7 cellular contexts compared by ENCODE assay signal in genomic region chr9:137578518-137579258, GRCh38. TPM values are rescaled to one million over a fixed set of nuclear protein-coding genes. Genes with fewer than 3 reads are reported as not detected.
DNase-seq lines count a peak whose midpoint lies in the region; ATAC-seq, FAIRE-seq and TF ChIP-seq lines count a peak whose summit lies in the region.

Gene DPH7 (minus strand): TSS chr9:137578925. CDS start chr9:137578777, 148 bp downstream.

- H3K79me2 ChIP-seq in astrocyte (ENCODE audit: insufficient read depth, low read length) (peaks cover 41% of the 10 kb centered on the region), hepatocyte (peaks cover 32% of the 10 kb centered on the region)

- peak within 1 kb of the TSS; percentile 87 for H3K4me3 ChIP-seq in astrocyte (ENCODE audit: insufficient read depth, low read depth, low read length)
- peak within 1 kb of the TSS; percentile 91 for H3K4me3 ChIP-seq in hepatocyte

- H3K4me2 ChIP-seq in astrocyte (ENCODE audit: low read length): peak within 1 kb of the TSS; percentile 90
- peak within 1 kb of the TSS; percentile 81 for H3K4me2 ChIP-seq in hepatocyte

- H2AFZ ChIP-seq in astrocyte (ENCODE audit: low read depth, low read length) (peak within 1 kb of the TSS; percentile 83), hepatocyte (peak within 1 kb of the TSS; percentile 87)

- WGBS in hepatocyte (ENCODE audit: low lambda C conversion rate, missing lambda C conversion rate): 7% methylated on average over 53 of the region's 82 CpGs

- H3K9me2 ChIP-seq in hepatocyte (replicated peaks; ENCODE audit: insufficient read depth): no peaks in the 10 kb centered on the region

- H3K9me3 ChIP-seq in astrocyte (ENCODE audit: insufficient read depth, low read depth, low read length): no peaks in the 10 kb centered on the region
- H3K9me3 ChIP-seq in hepatocyte (ENCODE audit: low read depth): no peaks in the 10 kb centered on the region

- ATAC-seq in GM18499 (IDR thresholded peaks at IDR 0.05; ENCODE audit: insufficient read depth, unreplicated experiment) (peak; percentile 36), HG02938 (IDR thresholded peaks at IDR 0.05; ENCODE audit: unreplicated experiment) (peak; percentile 74)

- H3K4me3 Mint-ChIP-seq in T-helper 2 cell treated with Interferon-gamma antibody and Interleukin-4, amounts not matched to agents 5 μg/mL and 100 μg/mL, for 36 hours: peak within 1 kb of the TSS; percentile 85
- peak within 1 kb of the TSS; percentile 91 for H3K4me3 Mint-ChIP-seq in astrocyte (ENCODE audit: unreplicated experiment)

- no peaks in the 10 kb centered on the region for H3K27me3 ChIP-seq in astrocyte (ENCODE audit: insufficient read depth, low read length)
- H3K27me3 ChIP-seq in hepatocyte: no peaks in the 10 kb centered on the region

- DNase-seq in NCI-H187 (lab: John Stamatoyannopoulos, UW): peak; percentile 51 to 82
- peak; percentile 94 for DNase-seq in T-helper 2 cell treated with Interferon-gamma antibody and Interleukin-4, amounts not matched to agents 5 μg/mL and 100 μg/mL, for 36 hours (ENCODE audit: low spot score)
- peak; percentile 74 for DNase-seq in astrocyte (ENCODE audit: low read depth)
- DNase-seq in hepatocyte (ENCODE audit: low spot score): peak; percentile 97
- peak; percentile 96 for DNase-seq in retina

- H3K9ac ChIP-seq in astrocyte (ENCODE audit: low read length): peak within 1 kb of the TSS; percentile 92

- H3K27ac ChIP-seq in astrocyte (ENCODE audit: low read depth, low read length) (peak within 1 kb of the TSS; percentile 56), hepatocyte (peak within 1 kb of the TSS; percentile 84)

- TF ChIP-seq CTCF in astrocyte (IDR thresholded peaks at IDR 0.05; ENCODE audit: insufficient read depth, low read depth, low read length): peak; percentile 69
- peak; percentile 98 for TF ChIP-seq CTCF in hepatocyte (IDR thresholded peaks at IDR 0.05; ENCODE audit: poor library complexity)

- H3K4me1 Mint-ChIP-seq in T-helper 2 cell treated with Interferon-gamma antibody and Interleukin-4, amounts not matched to agents 5 μg/mL and 100 μg/mL, for 36 hours (ENCODE audit: low read depth): peaks cover 21% of the 10 kb centered on the region
- H3K4me1 Mint-ChIP-seq in astrocyte (ENCODE audit: low read depth, unreplicated experiment): peaks cover 6% of the 10 kb centered on the region

- H3K36me3 ChIP-seq in astrocyte (ENCODE audit: insufficient read depth, low read length) (peaks cover 18% of the 10 kb centered on the region), hepatocyte (replicated peaks; ENCODE audit: insufficient read depth, low read depth) (no peaks in the 10 kb centered on the region)

- H3K9me3 Mint-ChIP-seq in T-helper 2 cell treated with Interferon-gamma antibody and Interleukin-4, amounts not matched to agents 5 μg/mL and 100 μg/mL, for 36 hours: no peaks in the 10 kb centered on the region
- H3K9me3 Mint-ChIP-seq in astrocyte (ENCODE audit: unreplicated experiment): no peaks in the 10 kb centered on the region

- no peak for FAIRE-seq in astrocyte (lab: Jason Lieb, UNC)

- peaks cover 48% of the 10 kb centered on the region for H4K20me1 ChIP-seq in astrocyte (ENCODE audit: insufficient read depth, low read length)
- no peaks in the 10 kb centered on the region for H4K20me1 ChIP-seq in hepatocyte (ENCODE audit: insufficient read depth, poor library complexity, severe bottlenecking)

- peak within 1 kb of the TSS; percentile 59 for H3K27ac Mint-ChIP-seq in T-helper 2 cell treated with Interferon-gamma antibody and Interleukin-4, amounts not matched to agents 5 μg/mL and 100 μg/mL, for 36 hours
- H3K27ac Mint-ChIP-seq in astrocyte (ENCODE audit: unreplicated experiment): peak within 1 kb of the TSS; percentile 91

- no peaks in the 10 kb centered on the region for H3K27me3 Mint-ChIP-seq in T-helper 2 cell treated with Interferon-gamma antibody and Interleukin-4, amounts not matched to agents 5 μg/mL and 100 μg/mL, for 36 hours (ENCODE audit: low read depth)
- no peaks in the 10 kb centered on the region for H3K27me3 Mint-ChIP-seq in astrocyte (ENCODE audit: low read depth, unreplicated experiment)

- peaks cover 17% of the 10 kb centered on the region for H3K4me1 ChIP-seq in astrocyte (ENCODE audit: insufficient read depth, low read length)
- peaks cover 15% of the 10 kb centered on the region for H3K4me1 ChIP-seq in hepatocyte (ENCODE audit: insufficient read depth)

- H3K36me3 Mint-ChIP-seq in T-helper 2 cell treated with Interferon-gamma antibody and Interleukin-4, amounts not matched to agents 5 μg/mL and 100 μg/mL, for 36 hours (ENCODE audit: low read depth): peaks cover 25% of the 10 kb centered on the region
- peaks cover 14% of the 10 kb centered on the region for H3K36me3 Mint-ChIP-seq in astrocyte (ENCODE audit: low read depth, unreplicated experiment)

RNA-seq across cellular contexts. Expression of gene DPH7, which starts in this region (rescaled TPM):
- total RNA-seq in astrocyte (34.4 and 35.4 TPM in 2 replicates), hepatocyte (26.8 and 28.3 TPM in 2 replicates)
- polyA plus RNA-seq in hepatocyte: 36.9 and 45.5 TPM in 2 replicates

Comparison
In these comparisons a context has a peak if more than half of its experiments do, and no peak if none do; other contexts are left out.
1. Peak in every context shown above with its lines: DNase-seq, ATAC-seq, H3K4me3 ChIP-seq and H3K27ac ChIP-seq.